Comparison of ENCODE assay signal across 20 cellular contexts in the genomic region with DNA sequence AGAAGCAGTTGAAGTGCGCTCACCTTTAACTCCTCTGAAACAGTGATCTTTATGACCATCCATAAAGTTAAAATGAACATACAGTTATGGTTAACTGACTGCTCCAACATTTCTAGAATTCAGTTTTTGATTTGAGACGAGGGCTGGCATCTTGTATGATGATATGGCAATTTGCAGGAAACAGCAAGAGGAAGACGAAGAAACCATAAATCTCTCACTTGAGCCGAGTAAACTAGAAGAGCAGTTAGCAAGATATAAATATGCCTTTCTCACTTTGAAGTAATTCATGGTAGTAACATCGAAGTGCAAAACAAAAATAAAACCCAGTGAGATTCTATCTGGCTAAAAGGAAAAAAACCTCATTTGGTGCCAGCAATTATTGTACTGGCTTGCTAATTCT.
A peak's percentile ranks its signal among the peaks of the same experiment; 100 is the strongest.
DNase-seq lines count a peak whose midpoint lies in the region; ATAC-seq and TF ChIP-seq lines count a peak whose summit lies in the region.
"Had no signal": no experiment of that assay in that cellular context is flagged by ENCODE, and none has a peak within 500 bp of the region (broad histone marks: within the 10 kb centered on the region; RNA-seq: fewer than 3 reads in every experiment).

No MANE protein-coding gene starts in this region.

- no peak for TF ChIP-seq CTCF in thoracic aorta (IDR thresholded peaks at IDR 0.05)

- no peaks in the 10 kb centered on the region for H3K27me3 Mint-ChIP-seq in activated T-cell treated with anti-CD3 and anti-CD28 coated beads, Interleukin-2, amount 50 U/mL, for 72 hours (ENCODE audit: low read depth)
- no peaks in the 10 kb centered on the region for H3K27me3 Mint-ChIP-seq in activated T-cell treated with anti-CD3 and anti-CD28 coated beads, Interleukin-2, amount 50 U/mL, for 4 hours (ENCODE audit: low read depth)
- no peaks in the 10 kb centered on the region for H3K27me3 Mint-ChIP-seq in central memory CD8-positive, alpha-beta T cell
- no peaks in the 10 kb centered on the region for H3K27me3 Mint-ChIP-seq in activated CD8-positive, alpha-beta memory T cell treated with anti-CD3 and anti-CD28 coated beads, Interleukin-2, amount 10 ng/mL, durations not matched to agents 7 days and 5 days
- H3K27me3 Mint-ChIP-seq: CD8-positive, alpha-beta memory T cell had no signal

- H3K4me1 ChIP-seq in thoracic aorta (ENCODE audit: control insufficient read depth in 1 of 2, low read depth in 2 of 2), result peaks cover 26 to 45% of the 10 kb centered on the region in 2 donors
- H3K4me1 ChIP-seq: BE2C had no signal

- no peaks in the 10 kb centered on the region for H3K27me3 ChIP-seq in thoracic aorta (replicated peaks; ENCODE audit: insufficient read depth)
- H3K27me3 ChIP-seq: BE2C had no signal

- H3K4me3 Mint-ChIP-seq in activated T-cell treated with anti-CD3 and anti-CD28 coated beads, Interleukin-2, amount 50 U/mL, for 72 hours, result no peak overlapping the region
- no peak overlapping the region for H3K4me3 Mint-ChIP-seq in activated T-cell treated with anti-CD3 and anti-CD28 coated beads, Interleukin-2, amount 50 U/mL, for 4 hours
- no peak overlapping the region for H3K4me3 Mint-ChIP-seq in central memory CD8-positive, alpha-beta T cell
- H3K4me3 Mint-ChIP-seq in activated CD8-positive, alpha-beta memory T cell treated with anti-CD3 and anti-CD28 coated beads, Interleukin-2, amount 10 ng/mL, durations not matched to agents 7 days and 5 days, result no peak overlapping the region

- H3K36me3 Mint-ChIP-seq in activated T-cell treated with anti-CD3 and anti-CD28 coated beads, Interleukin-2, amount 50 U/mL, for 72 hours (ENCODE audit: insufficient read depth in 2 of 2), result peaks cover 4 to 12% of the 10 kb centered on the region in 2 donors
- H3K36me3 Mint-ChIP-seq in activated T-cell treated with anti-CD3 and anti-CD28 coated beads, Interleukin-2, amount 50 U/mL, for 4 hours (ENCODE audit: insufficient read depth), result peaks cover 35% of the 10 kb centered on the region
- peaks cover 9% of the 10 kb centered on the region for H3K36me3 Mint-ChIP-seq in central memory CD8-positive, alpha-beta T cell (ENCODE audit: insufficient read depth)
- H3K36me3 Mint-ChIP-seq in activated CD8-positive, alpha-beta memory T cell treated with anti-CD3 and anti-CD28 coated beads, Interleukin-2, amount 10 ng/mL, durations not matched to agents 7 days and 5 days, result peaks cover 11% of the 10 kb centered on the region

- peak overlapping the region; percentile 20 for H3K27ac Mint-ChIP-seq in activated T-cell treated with anti-CD3 and anti-CD28 coated beads, Interleukin-2, amount 50 U/mL, for 72 hours
- peak overlapping the region; percentile 47 for H3K27ac Mint-ChIP-seq in central memory CD8-positive, alpha-beta T cell (ENCODE audit: low read depth)
- H3K27ac Mint-ChIP-seq in activated CD8-positive, alpha-beta memory T cell treated with anti-CD3 and anti-CD28 coated beads, Interleukin-2, amount 10 ng/mL, durations not matched to agents 7 days and 5 days, result no peak overlapping the region

- no peak for DNase-seq in activated T-cell treated with anti-CD3 and anti-CD28 coated beads, Interleukin-2, amount 50 U/mL, for 72 hours
- no peak for DNase-seq in activated T-cell treated with anti-CD3 and anti-CD28 coated beads, Interleukin-2, amount 50 U/mL, for 4 hours
- DNase-seq in central memory CD8-positive, alpha-beta T cell (ENCODE audit: low spot score in 2 of 2), result no peak
- DNase-seq in left kidney (ENCODE audit: low read depth, low spot score) (peak; percentile 56), thoracic aorta (ENCODE audit: low spot score) (no peak), COR-L47 (lab: John Stamatoyannopoulos, UW) (no peak), GF-D8 (lab: John Stamatoyannopoulos, UW) (no peak)
- DNase-seq in activated CD8-positive, alpha-beta memory T cell treated with anti-CD3 and anti-CD28 coated beads, Interleukin-2, amount 10 ng/mL, durations not matched to agents 7 days and 5 days, result no peak
- DNase-seq: BE2C; CD8-positive, alpha-beta memory T cell; DND-41; KG1; NCI-H1417 treated with DMSO at 0.1 percent for 48 hours; NCI-H187 treated with DMSO at 0.1 percent for 48 hours; NCI-H2227 treated with DMSO at 0.1 percent for 48 hours; NCI-H510A treated with DMSO at 0.1 percent for 48 hours; NCI-H774; SHP77 had no signal

- H3K4me1 Mint-ChIP-seq in activated T-cell treated with anti-CD3 and anti-CD28 coated beads, Interleukin-2, amount 50 U/mL, for 72 hours (ENCODE audit: low read depth), result no peaks in the 10 kb centered on the region
- H3K4me1 Mint-ChIP-seq in activated T-cell treated with anti-CD3 and anti-CD28 coated beads, Interleukin-2, amount 50 U/mL, for 4 hours (ENCODE audit: low read depth), result peaks cover 5% of the 10 kb centered on the region
- H3K4me1 Mint-ChIP-seq in central memory CD8-positive, alpha-beta T cell, result peaks cover 6% of the 10 kb centered on the region
- peaks cover 1% of the 10 kb centered on the region for H3K4me1 Mint-ChIP-seq in activated CD8-positive, alpha-beta memory T cell treated with anti-CD3 and anti-CD28 coated beads, Interleukin-2, amount 10 ng/mL, durations not matched to agents 7 days and 5 days

- no peaks in the 10 kb centered on the region for H3K9me3 ChIP-seq in thoracic aorta
- H3K9me3 ChIP-seq: BE2C had no signal

- peak overlapping the region; percentile 47 for H3K4me3 ChIP-seq in thoracic aorta
- H3K4me3 ChIP-seq: SK-N-MC had no signal

- no peak for ATAC-seq in activated T-cell treated with anti-CD3 and anti-CD28 coated beads, Interleukin-2, amount 50 U/mL, for 72 hours (replicated peaks in 1 of 2)
- no peak for ATAC-seq in activated T-cell treated with anti-CD3 and anti-CD28 coated beads, Interleukin-2, amount 50 U/mL, for 4 hours
- no peak for ATAC-seq in central memory CD8-positive, alpha-beta T cell (replicated peaks; ENCODE audit: extremely low read depth, poor library complexity, severe bottlenecking)
- no peak for ATAC-seq in thoracic aorta (ENCODE audit: insufficient number of reproducible peaks, low FRiP score, low read depth)
- no peak for ATAC-seq in activated CD8-positive, alpha-beta memory T cell treated with anti-CD3 and anti-CD28 coated beads, Interleukin-2, amount 10 ng/mL, durations not matched to agents 7 days and 5 days
- ATAC-seq: HepG2 had no signal

- peak overlapping the region; percentile 32 to 73 for H3K27ac ChIP-seq in thoracic aorta
- H3K27ac ChIP-seq: SK-N-MC had no signal

- no peaks in the 10 kb centered on the region for H3K9me3 Mint-ChIP-seq in activated T-cell treated with anti-CD3 and anti-CD28 coated beads, Interleukin-2, amount 50 U/mL, for 72 hours
- no peaks in the 10 kb centered on the region for H3K9me3 Mint-ChIP-seq in activated T-cell treated with anti-CD3 and anti-CD28 coated beads, Interleukin-2, amount 50 U/mL, for 4 hours
- H3K9me3 Mint-ChIP-seq in central memory CD8-positive, alpha-beta T cell, result no peaks in the 10 kb centered on the region
- no peaks in the 10 kb centered on the region for H3K9me3 Mint-ChIP-seq in activated CD8-positive, alpha-beta memory T cell treated with anti-CD3 and anti-CD28 coated beads, Interleukin-2, amount 10 ng/mL, durations not matched to agents 7 days and 5 days (ENCODE audit: low read depth)
- H3K9me3 Mint-ChIP-seq: CD8-positive, alpha-beta memory T cell had no signal

- CTCF ChIA-PET in activated CD8-positive, alpha-beta memory T cell treated with anti-CD3 and anti-CD28 coated beads, Interleukin-2, amount 10 ng/mL, durations not matched to agents 7 days and 5 days (lab: Charles Lee), result no interaction called here

- H3K36me3 ChIP-seq in thoracic aorta, result no peaks in the 10 kb centered on the region
- H3K36me3 ChIP-seq: BE2C had no signal
